ENCODE assay signal across 20 cellular contexts in the genomic region with DNA sequence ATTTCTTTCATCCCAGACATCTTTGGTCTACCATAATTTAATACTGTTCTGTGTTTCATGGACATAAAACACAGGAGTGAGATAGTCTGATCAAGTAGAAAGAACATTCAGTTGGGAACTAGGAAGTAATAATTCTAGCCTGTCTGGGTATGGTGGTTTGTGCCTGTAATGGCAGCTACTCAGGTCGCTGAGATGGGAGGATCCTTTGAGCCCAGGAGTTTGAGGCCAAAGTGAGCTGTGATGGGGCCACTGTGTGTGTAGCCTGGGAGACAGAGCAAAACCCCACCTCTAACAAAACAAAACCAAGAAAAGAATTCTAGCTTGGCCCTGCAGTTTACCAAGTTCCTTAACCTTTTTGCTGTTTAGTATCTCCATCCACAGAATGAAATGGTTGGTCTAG.
"Had no signal": no experiment of that assay in that cellular context is flagged by ENCODE, and none has a peak within 500 bp of the region (broad histone marks: within the 10 kb centered on the region; RNA-seq: fewer than 3 reads in every experiment).

No MANE protein-coding gene starts in this region.

- H3K27me3 Mint-ChIP-seq: activated T-helper 17 cell treated with anti-CD3 and anti-CD28 coated beads, Interleukin-2, amount 50 U/mL, for 72 hours had no signal

- H3K27ac Mint-ChIP-seq: nephron had no signal

- H3K27ac ChIP-seq: brain microvascular endothelial cell, esophagus muscularis mucosa, heart right ventricle, sigmoid colon, spleen, tibial artery, uterus had no signal

- H3K4me3 ChIP-seq: esophagus muscularis mucosa, heart right ventricle, sigmoid colon, spleen, tibial artery, uterus had no signal

- H3K9me3 Mint-ChIP-seq: activated T-helper 17 cell treated with anti-CD3 and anti-CD28 coated beads, Interleukin-2, amount 50 U/mL, for 72 hours; nephron had no signal

- H3K4me3 Mint-ChIP-seq: activated T-helper 17 cell treated with anti-CD3 and anti-CD28 coated beads, Interleukin-2, amount 50 U/mL, for 72 hours; nephron had no signal

- H3K27me3 ChIP-seq: brain microvascular endothelial cell, esophagus muscularis mucosa, heart right ventricle, sigmoid colon, spleen, tibial artery, uterus had no signal

- DNase-seq: activated CD4-positive, CD25-positive, alpha-beta regulatory T cell treated with anti-CD3 and anti-CD28 coated beads, Interleukin-2, amount 50 U/mL, for 72 hours; activated naive CD4-positive, alpha-beta T cell treated with Interleukin-2 at 50 U/mL for 16 hours; activated T-cell treated with anti-CD3 and anti-CD28 coated beads for 4 hours; brain microvascular endothelial cell; cortex of kidney; effector memory CD4-positive, alpha-beta T cell; heart right ventricle; mesendoderm; nucleus accumbens; sigmoid colon; spleen; stimulated activated CD4-positive, alpha-beta T cell treated with anti-CD3 and anti-CD28 coated beads, Interleukin-4, amount 100 ng/mL, for 4 hours; stimulated activated naive CD4-positive, alpha-beta T cell; T-helper 1 cell; T1000; tibial artery; uterus had no signal
